ENCODE assay signal across 9 cellular contexts in genomic region chr7:127252736-127253288, GRCh38. TPM values are rescaled to one million over a fixed set of nuclear protein-coding genes. Genes with fewer than 3 reads are reported as not detected.
A peak's percentile ranks its signal among the peaks of the same experiment; 100 is the strongest.
DNase-seq lines count a peak whose midpoint lies in the region; ATAC-seq and TF ChIP-seq lines count a peak whose summit lies in the region.
"Had no signal": no experiment of that assay in that cellular context is flagged by ENCODE, and none has a peak within 500 bp of the region (broad histone marks: within the 10 kb centered on the region; RNA-seq: fewer than 3 reads in every experiment).

Gene GRM8 (minus strand): TSS chr7:127252941.

- TF ChIP-seq POLR2A in HCT116 (IDR thresholded peaks at IDR 0.05; ENCODE audit: borderline replicate concordance, extremely low read depth, insufficient read depth, insufficient read length): no peak

- H2AFZ ChIP-seq in HCT116 (ENCODE audit: low read depth, low read length, poor library complexity, severe bottlenecking) (peak within 1 kb of the TSS; percentile 68), osteoblast (ENCODE audit: low read length) (peak within 1 kb of the TSS; percentile 91)

- no peaks in the 10 kb centered on the region for H3K36me3 ChIP-seq in HCT116 (ENCODE audit: control insufficient read depth in 1 of 2, insufficient read depth in 2 of 2, low read length in 2 of 2)
- H3K36me3 ChIP-seq in cardiac muscle cell: no peaks in the 10 kb centered on the region
- H3K36me3 ChIP-seq in osteoblast (ENCODE audit: insufficient read depth, low read length): no peaks in the 10 kb centered on the region

- H3K27ac ChIP-seq in HCT116 (ENCODE audit: low read depth, low read length): no peak within 1 kb of the TSS
- H3K27ac ChIP-seq in cardiac muscle cell: no peak within 1 kb of the TSS
- H3K27ac ChIP-seq in osteoblast (ENCODE audit: low read depth, low read length): no peak within 1 kb of the TSS

- H3K36me3 Mint-ChIP-seq in activated naive CD4-positive, alpha-beta T cell treated with anti-CD3 and anti-CD28 coated beads, Interleukin-2, amount 50 U/mL, for 72 hours: peaks cover 0 to 6% of the 10 kb centered on the region in 2 donors

- POLR2A ChIA-PET in HCT116 (lab: Charles Lee): no interaction called here

- no peak for TF ChIP-seq CTCF in HCT116 (IDR thresholded peaks at IDR 0.05 in 2 of 3, conservative IDR thresholded peaks at IDR 0.05 in 1 of 3; ENCODE audit: borderline replicate concordance in 1 of 3, insufficient read depth in 1 of 3, low read depth in 2 of 3, low read length in 2 of 3)
- no peak for TF ChIP-seq CTCF in cardiac muscle cell (IDR thresholded peaks at IDR 0.05; ENCODE audit: low read depth, low read length)
- TF ChIP-seq CTCF in osteoblast (IDR thresholded peaks at IDR 0.05; ENCODE audit: extremely low read depth, low read depth, low read length): no peak

- intact Hi-C loops in HCT116 (cut with micrococcal nuclease): loop anchor here (1.0 to 5.0 kb wide), 2 partner anchors 146 to 450 kb away; no protein-coding TSS in a partner anchor

- DNase-seq in DMS79 treated with DMSO at 0.1 percent for 48 hours (lab: John Stamatoyannopoulos, UW): peak; percentile 75
- DNase-seq in HCT116 (ENCODE audit: low read depth, low spot score): no peak
- peak; percentile 73 for DNase-seq in NCI-H345 treated with DMSO at 0.1 percent for 48 hours (lab: John Stamatoyannopoulos, UW; ENCODE audit: unreplicated experiment)
- DNase-seq in activated naive CD4-positive, alpha-beta T cell treated with anti-CD3 and anti-CD28 coated beads, Interleukin-2, amount 50 U/mL, for 72 hours (ENCODE audit: low spot score in 2 of 2): peak in 1 of 2 donors; percentile 17
- DNase-seq in cardiac muscle cell (ENCODE audit: low read depth in 1 of 2, low spot score in 1 of 2): peak; percentile 58 to 87
- DNase-seq in osteoblast (ENCODE audit: insufficient read length, low spot score, missing footprints): peak; percentile 91

- H3K4me3 ChIP-seq in HCT116 (replicated peaks in 1 of 2; ENCODE audit: low read depth in 1 of 2, low read length in 2 of 2): peak within 1 kb of the TSS; percentile 55 to 66
- peak within 1 kb of the TSS; percentile 39 for H3K4me3 ChIP-seq in cardiac muscle cell
- H3K4me3 ChIP-seq in osteoblast (ENCODE audit: insufficient read depth, low read length): peak within 1 kb of the TSS; percentile 78

- H3K27me3 ChIP-seq in HCT116 (ENCODE audit: insufficient read depth, low read length) (peaks cover 57% of the 10 kb centered on the region), cardiac muscle cell (peaks cover 92% of the 10 kb centered on the region), osteoblast (ENCODE audit: insufficient read depth, low read length) (peaks cover 50% of the 10 kb centered on the region)

- H3K9me3 ChIP-seq in HCT116 (ENCODE audit: control insufficient read depth in 1 of 2, insufficient read depth in 1 of 2, low read depth in 1 of 2, low read length in 2 of 2) (no peaks in the 10 kb centered on the region), cardiac muscle cell (ENCODE audit: low read depth) (no peaks in the 10 kb centered on the region), osteoblast (ENCODE audit: low read depth, low read length) (no peaks in the 10 kb centered on the region)

- peak; percentile 47 for ATAC-seq in HCT116
- peak; percentile 31 to 39 for ATAC-seq in activated naive CD4-positive, alpha-beta T cell treated with anti-CD3 and anti-CD28 coated beads, Interleukin-2, amount 50 U/mL, for 72 hours
- no peak for ATAC-seq in GM19328 (IDR thresholded peaks at IDR 0.05; ENCODE audit: unreplicated experiment)
- no peak for ATAC-seq in HG02588 (IDR thresholded peaks at IDR 0.05; ENCODE audit: unreplicated experiment)

- no peaks in the 10 kb centered on the region for H3K9me3 Mint-ChIP-seq in activated naive CD4-positive, alpha-beta T cell treated with anti-CD3 and anti-CD28 coated beads, Interleukin-2, amount 50 U/mL, for 72 hours

- peak within 1 kb of the TSS; percentile 95 for H3K4me2 ChIP-seq in HCT116 (ENCODE audit: low read length)
- peak within 1 kb of the TSS; percentile 88 for H3K4me2 ChIP-seq in osteoblast (ENCODE audit: insufficient read depth, low read length)

- RAD21 ChIA-PET in HCT116 (lab: Charles Lee; ENCODE audit: low non-redundant PET in 1 of 2, low total read pairs in 2 of 2, uncharacterized antibody in 2 of 2, unreplicated experiment in 2 of 2): no interaction called here

- H4K20me1 ChIP-seq in HCT116 (ENCODE audit: insufficient read depth) (no peaks in the 10 kb centered on the region), osteoblast (ENCODE audit: insufficient read depth, low read length) (no peaks in the 10 kb centered on the region)

- H3K4me1 ChIP-seq in HCT116 (ENCODE audit: control insufficient read depth in 1 of 2, insufficient read depth in 2 of 2, low read length in 2 of 2) (peaks cover 0 to 9% of the 10 kb centered on the region in 2 experiments; a peak in 1 of 4 replicates), cardiac muscle cell (ENCODE audit: low read depth) (peaks cover 2% of the 10 kb centered on the region), osteoblast (ENCODE audit: insufficient read depth, low read length) (peaks cover 9% of the 10 kb centered on the region)

- H3K9ac ChIP-seq in HCT116 (ENCODE audit: low read length): peak within 1 kb of the TSS; percentile 36

- no peak within 1 kb of the TSS for H3K27ac Mint-ChIP-seq in activated naive CD4-positive, alpha-beta T cell treated with anti-CD3 and anti-CD28 coated beads, Interleukin-2, amount 50 U/mL, for 72 hours

- CTCF ChIA-PET in HCT116 (lab: Charles Lee): interaction anchor here (2.2 kb wide), 1 partner anchor 450 kb away, joined by 10 read pairs; no protein-coding TSS in a partner anchor

- no peak for TF ChIP-seq RAD21 in HCT116 (IDR thresholded peaks at IDR 0.05; ENCODE audit: low read depth)

- H3K9me2 ChIP-seq in HCT116 (ENCODE audit: insufficient read depth): no peaks in the 10 kb centered on the region

- H3K79me2 ChIP-seq in HCT116 (ENCODE audit: insufficient read depth, low read length) (no peaks in the 10 kb centered on the region), osteoblast (ENCODE audit: insufficient read depth, low read length) (no peaks in the 10 kb centered on the region)

- no TSS peak for BruUV-seq in HCT116 (replicated peaks; lab: Mats Ljungman, UMichigan)

TF ChIP-seq in HCT116, 20 proteins besides CTCF, POLR2A, EP300 and RAD21:
- TF ChIP-seq POLR2AphosphoS5 (IDR thresholded peaks at IDR 0.05; ENCODE audit: low read depth, low read length): no peak
- no peak for TF ChIP-seq SRF (IDR thresholded peaks at IDR 0.05; ENCODE audit: low read depth)
- no peak for TF ChIP-seq SIN3A (IDR thresholded peaks at IDR 0.05; ENCODE audit: low read depth)
- TF ChIP-seq CEBPB (IDR thresholded peaks at IDR 0.05; ENCODE audit: low read depth): no peak

RNA-seq across cellular contexts. Expression of gene GRM8, which starts in this region (rescaled TPM):
- total RNA-seq in HCT116 (2021; ENCODE audit: unreplicated experiment) (0.05 TPM), cardiac muscle cell (0.18 and 1.3 TPM in 2 replicates), osteoblast (not detected in 2 replicates)
- 0.03 TPM in 1 of 2 replicates, not detected in the other for polyA plus RNA-seq in HCT116 (2012)
- not detected for total RNA-seq in activated naive CD4-positive, alpha-beta T cell treated with anti-CD3 and anti-CD28 coated beads, Interleukin-2, amount 50 U/mL, for 72 hours
- 0.92 and 2.0 TPM in 2 replicates for polyA plus RNA-seq in cardiac muscle cell
- total RNA-seq: T-helper 2 cell treated with Interferon-gamma antibody and Interleukin-4, amounts not matched to agents 100 ng/mL and 5 ng/mL, for 36 hours had no signal

Comparison
In these comparisons a context has a peak if more than half of its experiments do, and no peak if none do; other contexts are left out.
1. Peak in ATAC-seq, H3K4me3 ChIP-seq, H3K9ac ChIP-seq and H3K4me2 ChIP-seq in HCT116; RNA of the gene not detected or under 1 TPM.
2. Peak in ATAC-seq in activated naive CD4-positive, alpha-beta T cell treated with anti-CD3 and anti-CD28 coated beads, Interleukin-2, amount 50 U/mL, for 72 hours; RNA of the gene not detected or under 1 TPM.
3. Peak in DNase-seq, H3K4me3 ChIP-seq and H3K4me2 ChIP-seq in osteoblast; RNA of the gene not detected or under 1 TPM.